27 cellular contexts compared by ENCODE assay signal in the genomic region with DNA sequence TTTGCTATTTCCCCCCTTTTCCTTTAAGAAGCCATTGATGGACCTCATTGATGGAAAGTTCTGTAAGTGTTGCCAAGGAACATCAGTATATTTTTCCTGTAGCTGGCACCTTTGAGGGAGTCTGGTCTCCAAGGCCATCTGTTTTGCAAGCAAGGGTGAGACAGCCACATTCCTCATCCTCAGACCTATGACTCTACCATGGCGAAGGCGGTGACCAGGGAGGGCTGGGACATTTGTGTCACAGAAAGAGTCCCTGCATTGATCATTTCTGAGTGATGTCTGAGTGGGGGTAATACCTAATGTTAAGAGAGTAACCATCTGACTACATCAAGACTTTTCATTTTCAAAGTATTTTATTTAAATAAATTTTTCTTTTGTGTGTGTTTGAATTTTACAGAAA.
"Had no signal": no experiment of that assay in that cellular context is flagged by ENCODE, and none has a peak within 500 bp of the region (broad histone marks: within the 10 kb centered on the region; RNA-seq: fewer than 3 reads in every experiment).

No MANE protein-coding gene starts in this region.

- H3K4me1 ChIP-seq: ascending aorta had no signal

- H3K4me3 Mint-ChIP-seq: activated naive CD4-positive, alpha-beta T cell treated with anti-CD3 and anti-CD28 coated beads, Interleukin-2, amount 10 ng/mL, durations not matched to agents 7 days and 5 days; activated naive CD8-positive, alpha-beta T cell treated with anti-CD3 and anti-CD28 coated beads, Interleukin-2, amount 10 ng/mL, durations not matched to agents 7 days and 5 days; activated T-helper 1 cell treated with anti-CD3 and anti-CD28 coated beads, Interleukin-12 subunit alpha, Interleukin-12 subunit beta, Interleukin-2, Interleukin-4 antibody, amounts not matched to agents 30 ng/mL and 10 ng/mL and 1 ng/mL, durations not matched to agents 14 hours and 24 hours and 36 hours; T-cell had no signal

- H3K9me3 ChIP-seq: ascending aorta, body of pancreas had no signal

- H3K27me3 ChIP-seq: ascending aorta, body of pancreas had no signal

- H3K27ac Mint-ChIP-seq: activated naive CD4-positive, alpha-beta T cell treated with anti-CD3 and anti-CD28 coated beads, Interleukin-2, amount 10 ng/mL, durations not matched to agents 7 days and 5 days had no signal

- H3K9me3 Mint-ChIP-seq: activated naive CD4-positive, alpha-beta T cell treated with anti-CD3 and anti-CD28 coated beads, Interleukin-2, amount 10 ng/mL, durations not matched to agents 7 days and 5 days; activated naive CD8-positive, alpha-beta T cell treated with anti-CD3 and anti-CD28 coated beads, Interleukin-2, amount 10 ng/mL, durations not matched to agents 7 days and 5 days; activated T-helper 1 cell treated with anti-CD3 and anti-CD28 coated beads, Interleukin-12 subunit alpha, Interleukin-12 subunit beta, Interleukin-2, Interleukin-4 antibody, amounts not matched to agents 30 ng/mL and 10 ng/mL and 1 ng/mL, durations not matched to agents 14 hours and 24 hours and 36 hours; T-cell had no signal

- ATAC-seq: body of pancreas, Panc1, Right ventricle myocardium inferior, T-cell had no signal

- DNase-seq: activated CD4-positive, CD25-positive, alpha-beta regulatory T cell; activated CD8-positive, alpha-beta memory T cell treated with anti-CD3 and anti-CD28 coated beads for 24 hours; activated effector memory CD4-positive, alpha-beta T cell treated with anti-CD3 and anti-CD28 coated beads, Interleukin-2, amount 50 U/mL, for 16 hours; activated naive CD4-positive, alpha-beta T cell treated with anti-CD3 and anti-CD28 coated beads, Interleukin-2, amount 10 ng/mL, durations not matched to agents 7 days and 5 days; activated naive CD8-positive, alpha-beta T cell treated with anti-CD3 and anti-CD28 coated beads, Interleukin-2, amount 10 ng/mL, durations not matched to agents 7 days and 5 days; amniotic stem cell; body of pancreas; central memory CD4-positive, alpha-beta T cell; MM.1S; NCI-H1105; NCI-H1436; NCI-H1694 treated with DMSO at 0.1 percent for 48 hours; NCI-H2029 treated with DMSO at 0.1 percent for 48 hours; NCI-H345; NCI-H510A; NCI-H526 treated with DMSO at 0.1 percent for 48 hours; NCI-H82; RPMI8226; T-cell; T-helper 2 cell; T1000 had no signal

- H3K4me3 ChIP-seq: ascending aorta, body of pancreas, SK-N-MC had no signal

- H3K27ac ChIP-seq: ascending aorta, body of pancreas, SK-N-MC, VCaP had no signal
